ENCODE assay signal across 2 cellular contexts in the genomic region with DNA sequence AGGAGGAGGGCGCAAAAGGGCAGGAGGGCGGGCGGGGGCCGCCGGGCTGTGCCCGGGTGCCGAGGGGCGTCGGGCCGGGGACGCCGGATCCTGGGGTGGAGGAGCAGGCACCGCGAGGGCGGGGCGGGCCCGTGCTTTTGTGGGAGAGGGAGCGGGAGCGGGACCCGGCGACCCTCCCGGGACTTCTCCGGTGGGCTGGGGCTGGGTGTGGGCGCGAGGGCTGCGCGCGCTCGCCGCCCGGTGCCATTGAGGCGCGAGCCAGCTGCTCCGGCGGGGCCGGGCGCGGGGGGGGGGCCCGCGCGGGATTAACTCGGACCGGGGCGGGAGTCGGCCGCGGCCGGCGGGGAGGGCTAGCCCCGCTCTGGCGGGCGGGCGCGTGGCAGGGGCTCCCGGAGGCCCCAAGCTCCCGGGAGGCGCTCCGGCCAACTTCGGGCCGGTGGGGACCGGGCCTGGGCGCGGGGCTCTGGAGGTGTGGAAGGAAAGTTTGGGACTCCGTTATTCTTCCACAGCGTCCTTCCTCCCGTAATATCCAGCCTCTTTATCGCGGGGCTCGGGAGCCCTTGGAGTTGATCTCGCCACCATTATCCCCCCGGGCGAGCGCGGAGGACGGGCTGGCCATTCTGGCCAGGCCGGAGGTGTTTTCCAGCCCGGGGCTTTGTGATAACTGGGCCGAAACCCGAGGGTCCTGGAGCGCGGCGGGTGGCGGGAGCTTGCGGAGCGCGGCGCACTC.
TF ChIP-seq lines count a peak whose summit lies in the region.

No MANE protein-coding gene starts in this region.

TF ChIP-seq in K562, 482 proteins besides CTCF, POLR2A, EP300 and RAD21:
- TF ChIP-seq NR2C2 (CRISPR knock-in tag; IDR thresholded peaks at IDR 0.05) (no peak), NR2C2 (tag; IDR thresholded peaks at IDR 0.05) (no peak)

TF ChIP-seq in HepG2, 621 proteins besides CTCF, POLR2A, EP300 and RAD21:
- TF ChIP-seq, protein P1, sequence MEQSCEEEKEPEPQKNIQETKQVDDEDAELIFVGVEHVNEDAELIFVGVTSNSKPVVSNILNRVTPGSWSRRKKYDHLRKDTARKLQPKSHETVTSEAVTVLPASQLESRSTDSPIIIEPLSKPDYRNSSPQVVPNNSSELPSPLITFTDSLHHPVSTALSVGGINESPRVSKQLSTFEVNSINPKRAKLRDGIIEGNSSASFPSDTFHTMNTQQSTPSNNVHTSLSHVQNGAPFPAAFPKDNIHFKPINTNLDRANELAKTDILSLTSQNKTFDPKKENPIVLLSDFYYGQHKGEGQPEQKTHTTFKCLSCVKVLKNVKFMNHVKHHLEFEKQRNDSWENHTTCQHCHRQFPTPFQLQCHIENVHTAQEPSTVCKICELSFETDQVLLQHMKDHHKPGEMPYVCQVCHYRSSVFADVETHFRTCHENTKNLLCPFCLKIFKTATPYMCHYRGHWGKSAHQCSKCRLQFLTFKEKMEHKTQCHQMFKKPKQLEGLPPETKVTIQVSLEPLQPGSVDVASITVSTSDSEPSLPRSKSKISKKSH (CRISPR knock-in tag; IDR thresholded peaks at IDR 0.05; ENCODE audit: borderline replicate concordance), result no peak
- no peak for TF ChIP-seq ZNF792 (CRISPR knock-in tag; IDR thresholded peaks at IDR 0.05)
- no peak for TF ChIP-seq CBX1 (IDR thresholded peaks at IDR 0.05; ENCODE audit: low read depth)
